1 cellular context compared by ENCODE assay signal in genomic region chr17:72566671-72567484, GRCh38.
TF ChIP-seq lines count a peak whose summit lies in the region.

No MANE protein-coding gene starts in this region.

TF ChIP-seq in GM12878, 131 proteins besides CTCF, POLR2A, EP300 and RAD21 (continued from another document):
- TF ChIP-seq HCFC1 (IDR thresholded peaks at IDR 0.05; ENCODE audit: low read length) = no peak
